27 cellular contexts compared by ENCODE assay signal in genomic region chr2:164474873-164475272, GRCh38.
"Had no signal": no experiment of that assay in that cellular context is flagged by ENCODE, and none has a peak within 500 bp of the region (broad histone marks: within the 10 kb centered on the region; RNA-seq: fewer than 3 reads in every experiment).

No MANE protein-coding gene starts in this region.

- ATAC-seq: stimulated activated effector memory CD8-positive, alpha-beta T cell treated with anti-CD3 and anti-CD28 coated beads, Interleukin-12 subunit alpha, Interleukin-12 subunit beta, amount 100 ng/mL, for 72 hours; stimulated activated memory B cell treated with anti-CD40 and anti-IgM and Interleukin-4, amounts not matched to agents 10 μg/mL and 1 μg/mL and 100 μg/mL, for 72 hours; stimulated activated naive B cell treated with anti-CD40 and anti-IgM and Interleukin-4, amounts not matched to agents 10 μg/mL and 1 μg/mL and 100 μg/mL, for 72 hours; stimulated activated naive CD8-positive, alpha-beta T cell treated with anti-CD3 and anti-CD28 coated beads, Interleukin-15, amount 100 ng/mL, for 72 hours; stimulated activated naive CD8-positive, alpha-beta T cell treated with anti-CD3 and anti-CD28 coated beads, Interleukin-15, Interleukin-2, amounts not matched to agents 100 U/mL and 50 U/mL, for 24 hours; upper lobe of right lung had no signal

- H3K4me1 ChIP-seq: stomach, suprapubic skin, testis, thyroid gland, tibial artery, transverse colon, upper lobe of left lung, upper lobe of right lung, uterus, vagina had no signal

- H3K36me3 ChIP-seq: stomach, suprapubic skin, thoracic aorta, thyroid gland, tibial artery, tibial nerve, transverse colon, upper lobe of left lung, upper lobe of right lung, uterus, vagina had no signal

- H3K9me3 ChIP-seq: stomach, suprapubic skin, testis, thoracic aorta, thyroid gland, tibial artery, tibial nerve, transverse colon, upper lobe of left lung, upper lobe of right lung, uterus, vagina had no signal

- DNase-seq: stimulated activated CD4-positive, alpha-beta T cell treated with anti-CD3 and anti-CD28 coated beads, Interleukin-2, amount 100 ng/mL, for 48 hours; stimulated activated CD4-positive, alpha-beta T cell treated with anti-CD3 and anti-CD28 coated beads, Interleukin-4, amount 100 ng/mL, for 1 hour; stimulated activated CD4-positive, alpha-beta T cell treated with anti-CD3 and anti-CD28 coated beads, Interleukin-4, amount 100 ng/mL, for 24 hours; stimulated activated CD4-positive, alpha-beta T cell treated with anti-CD3 and anti-CD28 coated beads, Interleukin-4, amount 100 ng/mL, for 4 hours; stimulated activated CD8-positive, alpha-beta memory T cell treated with anti-CD3 and anti-CD28 coated beads, Interleukin-4, amount 100 ng/mL, for 48 hours; stimulated activated naive B cell treated with anti-CD40 and anti-IgM and Interleukin-4, amounts not matched to agents 10 μg/mL and 1 μg/mL and 100 μg/mL, for 72 hours; stimulated activated naive CD4-positive, alpha-beta T cell; stimulated activated naive CD4-positive, alpha-beta T cell treated with Interleukin-2 at 50 U/mL for 16 hours; stimulated activated naive CD8-positive, alpha-beta T cell treated with anti-CD3 and anti-CD28 coated beads, Interleukin-15, amount 100 ng/mL, for 72 hours; stimulated activated naive CD8-positive, alpha-beta T cell treated with anti-CD3 and anti-CD28 coated beads, Interleukin-15, Interleukin-2, amounts not matched to agents 100 U/mL and 50 U/mL, for 24 hours; stomach; substantia nigra; testis; thyroid gland; tibial artery; transverse colon; trophoblast cell; upper lobe of left lung; upper lobe of right lung; uterus had no signal

- FAIRE-seq: urothelium cell line had no signal

- H3K27ac ChIP-seq: stomach, suprapubic skin, testis, thoracic aorta, thyroid gland, tibial artery, tibial nerve, transverse colon, upper lobe of left lung, upper lobe of right lung, uterus, vagina had no signal

- H3K27me3 ChIP-seq: stomach, suprapubic skin, testis, thyroid gland, tibial artery, tibial nerve, transverse colon, upper lobe of left lung, upper lobe of right lung, uterus, vagina had no signal

- H3K4me3 ChIP-seq: stomach, suprapubic skin, testis, thoracic aorta, thyroid gland, tibial artery, tibial nerve, transverse colon, upper lobe of left lung, upper lobe of right lung, uterus, vagina had no signal
